Comparison of ENCODE assay signal across 8 cellular contexts in the genomic region with DNA sequence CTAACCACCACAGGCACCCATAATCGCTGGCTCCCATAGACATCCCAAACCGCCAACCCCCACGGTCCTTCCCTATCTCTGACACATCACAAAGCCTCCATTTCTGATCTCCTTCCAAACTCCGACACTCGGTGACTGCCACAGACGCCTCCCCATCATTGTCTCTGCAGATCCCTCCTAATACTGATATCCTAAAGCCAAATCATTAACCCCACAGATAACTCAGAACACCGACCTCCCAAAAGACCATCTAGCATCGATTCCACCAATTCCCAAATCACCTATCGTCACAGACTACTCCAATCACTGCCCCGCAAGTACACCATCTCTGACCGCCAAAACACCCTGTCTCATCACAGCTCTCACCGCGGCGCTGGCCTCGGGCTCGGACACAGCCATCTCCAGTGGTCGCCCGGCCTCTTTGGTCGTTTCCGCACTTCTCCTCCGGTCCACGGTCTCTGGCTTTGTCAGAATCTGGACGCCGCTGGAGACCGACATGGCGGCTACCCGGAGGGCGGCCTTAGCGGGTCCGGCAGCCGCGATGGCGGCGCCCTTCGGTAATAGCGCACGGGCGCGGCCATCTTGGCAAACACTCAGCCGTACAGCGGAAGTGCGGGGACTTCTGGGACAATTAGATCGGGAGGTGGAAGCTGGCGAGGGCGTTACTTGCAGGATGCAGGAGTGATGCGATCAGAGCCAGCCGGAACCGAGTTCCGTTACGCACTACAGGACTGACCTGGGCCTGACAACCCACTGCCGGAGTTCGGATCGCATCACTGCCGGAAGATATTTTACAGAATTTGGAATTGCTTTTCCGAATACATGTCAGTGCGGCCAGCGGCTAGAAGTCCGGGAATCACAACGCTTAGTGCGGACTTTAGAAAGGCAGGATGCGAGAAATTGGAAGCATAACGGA. TPM values are rescaled to one million over a fixed set of nuclear protein-coding genes. Genes with fewer than 3 reads are reported as not detected.
DNase-seq lines count a peak whose midpoint lies in the region; ATAC-seq and TF ChIP-seq lines count a peak whose summit lies in the region.

Gene ZFP37 (minus strand): TSS at position 534 of the 916 bp plus-strand sequence. CDS start 36 bp downstream, at position 498.

- POLR2A ChIA-PET in WTC11 (lab: Charles Lee), result no interaction called here

- H3K4me2 ChIP-seq in skeletal muscle satellite cell (ENCODE audit: low read length), result peak within 1 kb of the TSS; percentile 81

- peaks cover 4% of the 10 kb centered on the region; the same call in 1 of the 2 replicates for H3K27me3 Mint-ChIP-seq in HFFc6 (ENCODE audit: insufficient read depth)
- H3K27me3 Mint-ChIP-seq in WTC11 (ENCODE audit: low read depth), result peaks cover 13% of the 10 kb centered on the region

- H3K36me3 Mint-ChIP-seq in HFFc6 (ENCODE audit: low read depth) (peaks cover 12% of the 10 kb centered on the region; the same call in 1 of the 2 replicates), WTC11 (no peaks in the 10 kb centered on the region)

- H3K9me3 Mint-ChIP-seq in HFFc6, result peaks cover 13% of the 10 kb centered on the region
- H3K9me3 Mint-ChIP-seq in WTC11, result peaks cover 8% of the 10 kb centered on the region; the same call in 1 of the 2 replicates

- H3K36me3 ChIP-seq in skeletal muscle satellite cell (ENCODE audit: insufficient read depth, low read length), result no peaks in the 10 kb centered on the region

- CTCF ChIA-PET in WTC11 (lab: Charles Lee), result interaction anchor here (0.6 kb wide), 1 partner anchor 125 kb away, joined by 3 read pairs; no protein-coding TSS in a partner anchor

- H3K4me1 Mint-ChIP-seq in HFFc6 (ENCODE audit: low read depth) (no peaks in the 10 kb centered on the region), WTC11 (no peaks in the 10 kb centered on the region)

- peak; percentile 99 for ATAC-seq in WTC11
- no peak for ATAC-seq in HG03378 (IDR thresholded peaks at IDR 0.05; ENCODE audit: unreplicated experiment)

- peak within 1 kb of the TSS; percentile 82 for H3K9ac ChIP-seq in skeletal muscle satellite cell (ENCODE audit: low read depth, low read length)

- TF ChIP-seq CTCF in HFFc6 (IDR thresholded peaks at IDR 0.05) (peak; percentile 19; the same call in 1 of the 2 replicates), WTC11 (IDR thresholded peaks at IDR 0.05) (no peak)

- peak within 1 kb of the TSS; percentile 67 for H3K27ac ChIP-seq in caudate nucleus (ENCODE audit: low read depth, low read length)

- peaks cover 5% of the 10 kb centered on the region for H3K27me3 ChIP-seq in skeletal muscle satellite cell (ENCODE audit: control insufficient read depth, insufficient read depth, low read length)

- DNase-seq in ELR (ENCODE audit: low read depth) (peak; percentile 95), HFFc6 (peak; percentile 92), NCI-H146 treated with DMSO at 0.1 percent for 48 hours (lab: John Stamatoyannopoulos, UW; ENCODE audit: unreplicated experiment) (peak; percentile 88), WTC11 (ENCODE audit: low spot score) (peak; percentile 87), caudate nucleus (lab: John Stamatoyannopoulos, UW) (peak; percentile 44 to 98 (median 92)), iPS-NIHi11 (ENCODE audit: low spot score) (peak; percentile 97)

- H3K27ac Mint-ChIP-seq in HFFc6, result no peak within 1 kb of the TSS
- no peak within 1 kb of the TSS for H3K27ac Mint-ChIP-seq in WTC11

- H3K4me3 ChIP-seq in skeletal muscle satellite cell (ENCODE audit: low read length), result peak within 1 kb of the TSS; percentile 87

- H3K4me3 Mint-ChIP-seq in HFFc6, result no peak within 1 kb of the TSS
- H3K4me3 Mint-ChIP-seq in WTC11, result no peak within 1 kb of the TSS

- H3K4me1 ChIP-seq in skeletal muscle satellite cell (ENCODE audit: control insufficient read depth, insufficient read depth, low read length), result no peaks in the 10 kb centered on the region

- peaks cover 22% of the 10 kb centered on the region for H3K9me3 ChIP-seq in skeletal muscle satellite cell (replicated peaks; ENCODE audit: low read length)

TF ChIP-seq in WTC11, 78 proteins besides CTCF, POLR2A, EP300 and RAD21 (continues in another document):
- TF ChIP-seq TEAD1 (CRISPR knock-in tag; IDR thresholded peaks at IDR 0.05) (0 out of 2 replicates have a peak, but pooled peaks have one; percentile 42), HMGXB4 (CRISPR knock-in tag; IDR thresholded peaks at IDR 0.05) (peak; percentile 69; the same call in 1 of the 2 replicates), ZNF138 (CRISPR knock-in tag; conservative IDR thresholded peaks at IDR 0.05) (no peak), E2F5 (CRISPR knock-in tag; IDR thresholded peaks at IDR 0.05) (0 out of 2 replicates have a peak, but pooled peaks have one; percentile 32), CREB1 (CRISPR knock-in tag; IDR thresholded peaks at IDR 0.05) (no peak), FOXP1 (CRISPR knock-in tag; IDR thresholded peaks at IDR 0.05; ENCODE audit: borderline replicate concordance) (peak; percentile 29; the same call in 1 of the 2 replicates), CREM (CRISPR knock-in tag; IDR thresholded peaks at IDR 0.05) (0 out of 2 replicates have a peak, but pooled peaks have one; percentile 40), SP1 (CRISPR knock-in tag; conservative IDR thresholded peaks at IDR 0.05) (peak; percentile 76; the same call in 1 of the 2 replicates), ETV6 (CRISPR knock-in tag; IDR thresholded peaks at IDR 0.05) (peak; percentile 89), MAX (CRISPR knock-in tag; IDR thresholded peaks at IDR 0.05) (peak; percentile 58), GABPB1 (CRISPR knock-in tag; IDR thresholded peaks at IDR 0.05) (peak; percentile 46; the same call in 1 of the 2 replicates), NFATC4 (CRISPR knock-in tag; IDR thresholded peaks at IDR 0.05) (no peak), PRDM15 (CRISPR knock-in tag; IDR thresholded peaks at IDR 0.05) (no peak)

RNA-seq across cellular contexts. Expression of gene ZFP37, which starts in this region (rescaled TPM):
- 1 to 10 TPM; 1.8 to 2.6 (median 2.2) TPM for total RNA-seq in HFFc6 (2021; fragmentation: NEBNext Ultra II Directional; extraction: Animal tissue kit (Norgen Biotek cat#: 25700))
- total RNA-seq in WTC11 (2021), result 4.6 to 5.6 TPM (median 5.2 TPM) in 3 replicates
- total RNA-seq in skeletal muscle satellite cell (2012; rRNA removed), result 0.76 and 1.3 TPM in 2 replicates
